ENCODE assay signal across 8 cellular contexts in genomic region chr1:183804916-183805734, GRCh38. TPM values are rescaled to one million over a fixed set of nuclear protein-coding genes. Genes with fewer than 3 reads are reported as not detected.
A peak's percentile ranks its signal among the peaks of the same experiment; 100 is the strongest.
DNase-seq lines count a peak whose midpoint lies in the region; ATAC-seq, FAIRE-seq and TF ChIP-seq lines count a peak whose summit lies in the region.

Gene RGL1, plus strand, starts transcription at chr1:183805120. Its CDS starts 178 bp downstream, at chr1:183805298.

- no peak within 1 kb of the TSS for H3K27ac ChIP-seq in OCI-LY3 (ENCODE audit: low read length)
- H3K27ac ChIP-seq in angular gyrus (ENCODE audit: low read depth, low read length) = peak within 1 kb of the TSS; percentile 88
- H3K27ac ChIP-seq in left ventricle myocardium inferior (replicated peaks) = peak within 1 kb of the TSS; percentile 86
- peak within 1 kb of the TSS; percentile 32 to 81 (median 67) for H3K27ac ChIP-seq in pancreas
- no peak within 1 kb of the TSS for H3K27ac ChIP-seq in Karpas-422 (ENCODE audit: low read length)

- 0 out of 2 replicates have a peak, but pooled peaks cover 2% of the 10 kb centered on the region for H3K9me3 ChIP-seq in BE2C
- peaks cover 11% of the 10 kb centered on the region; the same call in 1 of the 2 replicates for H3K9me3 ChIP-seq in OCI-LY3 (ENCODE audit: insufficient read depth, low read length)
- peaks cover 22% of the 10 kb centered on the region for H3K9me3 ChIP-seq in left ventricle myocardium inferior (replicated peaks)
- H3K9me3 ChIP-seq in pancreas = no peaks in the 10 kb centered on the region
- H3K9me3 ChIP-seq in Karpas-422 (ENCODE audit: low read length) = peaks cover 3% of the 10 kb centered on the region; the same call in 1 of the 2 replicates

- DNase-seq in BE2C (peak; percentile 68), left ventricle myocardium inferior (peak; percentile 76), pancreas (peak; percentile 38 to 76 (median 51)), Karpas-422 (no peak)

- ATAC-seq in GM18907 (IDR thresholded peaks at IDR 0.05; ENCODE audit: unreplicated experiment) = peak; percentile 60
- peak; percentile 46 for ATAC-seq in HG03139 (IDR thresholded peaks at IDR 0.05; ENCODE audit: unreplicated experiment)
- peak; percentile 86 to 94 (median 90) for ATAC-seq in pancreas

- H3K4me3 ChIP-seq in BE2C (ENCODE audit: low read depth, low read length) = peak within 1 kb of the TSS; percentile 72
- H3K4me3 ChIP-seq in OCI-LY3 (ENCODE audit: low read length) = peak within 1 kb of the TSS; percentile 73
- peak within 1 kb of the TSS; percentile 76 for H3K4me3 ChIP-seq in left ventricle myocardium inferior
- peak within 1 kb of the TSS; percentile 31 to 60 (median 38) for H3K4me3 ChIP-seq in pancreas
- no peak within 1 kb of the TSS for H3K4me3 ChIP-seq in Karpas-422 (ENCODE audit: low read length)

- H3K4me1 ChIP-seq in BE2C = peaks cover 12% of the 10 kb centered on the region
- H3K4me1 ChIP-seq in OCI-LY3 (ENCODE audit: low read length) = peaks cover 16% of the 10 kb centered on the region
- H3K4me1 ChIP-seq in left ventricle myocardium inferior = peaks cover 53% of the 10 kb centered on the region
- no peaks in the 10 kb centered on the region for H3K4me1 ChIP-seq in pancreas
- H3K4me1 ChIP-seq in Karpas-422 (ENCODE audit: low read length) = no peaks in the 10 kb centered on the region

- peak within 1 kb of the TSS; percentile 3; the same call in 1 of the 2 replicates for H2AFZ ChIP-seq in OCI-LY3 (ENCODE audit: low read depth, low read length)
- no peak within 1 kb of the TSS for H2AFZ ChIP-seq in Karpas-422 (ENCODE audit: low read length)

- no peak for FAIRE-seq in pancreas (lab: Jason Lieb, UNC)

- H3K79me2 ChIP-seq in OCI-LY3 (ENCODE audit: low read length) (no peaks in the 10 kb centered on the region), Karpas-422 (ENCODE audit: low read length) (no peaks in the 10 kb centered on the region)

- H3K27me3 ChIP-seq in BE2C (no peaks in the 10 kb centered on the region), OCI-LY3 (ENCODE audit: low read depth, low read length) (peaks cover 4% of the 10 kb centered on the region; the same call in 1 of the 2 replicates), left ventricle myocardium inferior (ENCODE audit: low read depth) (no peaks in the 10 kb centered on the region), pancreas (no peaks in the 10 kb centered on the region), Karpas-422 (ENCODE audit: low read length) (no peaks in the 10 kb centered on the region)

- H3K36me3 ChIP-seq in BE2C = no peaks in the 10 kb centered on the region
- H3K36me3 ChIP-seq in OCI-LY3 (replicated peaks; ENCODE audit: low read depth, low read length) = no peaks in the 10 kb centered on the region
- H3K36me3 ChIP-seq in left ventricle myocardium inferior = no peaks in the 10 kb centered on the region
- no peaks in the 10 kb centered on the region for H3K36me3 ChIP-seq in pancreas
- H3K36me3 ChIP-seq in Karpas-422 (ENCODE audit: insufficient read depth, low read length) = no peaks in the 10 kb centered on the region

- H3K4me2 ChIP-seq in OCI-LY3 (ENCODE audit: low read length) (peak within 1 kb of the TSS; percentile 78), Karpas-422 (ENCODE audit: low read depth, low read length, poor library complexity, severe bottlenecking) (no peak within 1 kb of the TSS)

- H4K20me1 ChIP-seq in OCI-LY3 (ENCODE audit: insufficient read depth, low read length) = no peaks in the 10 kb centered on the region
- no peaks in the 10 kb centered on the region for H4K20me1 ChIP-seq in Karpas-422 (ENCODE audit: insufficient read depth, low read depth, low read length)

- WGBS in pancreas, 2 donors = 0% methylated on average over 55 to 56 of the region's 56 CpGs

- TF ChIP-seq CTCF in BE2C (IDR thresholded peaks at IDR 0.05; ENCODE audit: low read depth, low read length) (no peak), OCI-LY3 (IDR thresholded peaks at IDR 0.05; ENCODE audit: low read depth, low read length) (no peak), left ventricle myocardium inferior (IDR thresholded peaks at IDR 0.05; ENCODE audit: borderline replicate concordance) (no peak), pancreas (IDR thresholded peaks at IDR 0.05) (no peak)

- intact Hi-C loops in left ventricle myocardium inferior (cut with micrococcal nuclease) (no loop called here), pancreas (cut with DNase I) (no loop called here)

- no peaks in the 10 kb centered on the region for H3K9me2 ChIP-seq in Karpas-422 (replicated peaks; ENCODE audit: insufficient read depth, low read length)

- H3K9ac ChIP-seq in OCI-LY3 (ENCODE audit: low read length) (peak within 1 kb of the TSS; percentile 7; the same call in 1 of the 2 replicates), Karpas-422 (ENCODE audit: low read length) (no peak within 1 kb of the TSS)

RNA-seq across cellular contexts. Expression of gene RGL1, which starts in this region (rescaled TPM):
- 15.8 TPM for polyA plus RNA-seq in BE2C (2012; ENCODE audit: insufficient read depth, insufficient read length, low read depth)
- total RNA-seq in left ventricle myocardium inferior (19.4 TPM), pancreas (1 to 10 TPM; 2.8 to 9.1 (median 4.9) TPM)
- 1 to 10 TPM; 3.6 to 6.6 TPM for polyA plus RNA-seq in pancreas
- total RNA-seq in Karpas-422 (2014; rRNA removed; shearing (Covaris generic); ENCODE audit: low replicate concordance) = 1.0 TPM in 2 replicates

Comparison
In these comparisons a context has a peak if more than half of its experiments do, and no peak if none do; other contexts are left out.
1. H3K27ac ChIP-seq: peak in angular gyrus (single experiment), left ventricle myocardium inferior (single experiment) and pancreas (4 of 4); none in OCI-LY3 (single experiment) and Karpas-422 (single experiment).
2. Peak in every context shown above with its lines, with median percentiles within 50 percentile points of each other: ATAC-seq.